In genomic region chr3:53046171-53047170, GRCh38 we compare ENCODE assay signal across 8 cellular contexts. TPM values are rescaled to one million over a fixed set of nuclear protein-coding genes. Genes with fewer than 3 reads are reported as not detected.
DNase-seq lines count a peak whose midpoint lies in the region; FAIRE-seq and TF ChIP-seq lines count a peak whose summit lies in the region.

No MANE protein-coding gene starts in this region.

- POLR2A ChIA-PET in activated CD4-positive, alpha-beta memory T cell treated with anti-CD3 and anti-CD28 coated beads, Interleukin-2, amount 10 ng/mL, durations not matched to agents 7 days and 5 days (lab: Charles Lee), result interaction anchor here (0.6 to 5.1 kb wide), 25 partner anchors 8 to 845 kb away, joined by 3 to 72 read pairs (median 4); partner anchors contain the start of genes GLT8D1, GNL3, PBRM1 and PRKCD
- POLR2A ChIA-PET in H1 (lab: Charles Lee; ENCODE audit: partially characterized antibody), result interaction anchor here (0.5 to 1.8 kb wide), 8 partner anchors 8 to 234 kb away, joined by 3 to 8 read pairs (median 4); no protein-coding TSS in a partner anchor

- H3K56ac ChIP-seq in H1 (replicated peaks; ENCODE audit: insufficient read length, low read depth, low read length), result no peak overlapping the region

- peak; percentile 17 to 49; a peak in 3 of 4 replicates for TF ChIP-seq RAD21 in H1 (IDR thresholded peaks at IDR 0.05 in 1 of 2, conservative IDR thresholded peaks at IDR 0.05 in 1 of 2; ENCODE audit: low read depth in 2 of 2, low read length in 2 of 2)

- no peak overlapping the region for H4K91ac ChIP-seq in H1 (replicated peaks; ENCODE audit: insufficient read length, low read length)

- 0 out of 2 replicates have a peak overlapping the region, but pooled peaks have one; percentile 21 for H3K18ac ChIP-seq in H1 (ENCODE audit: extremely low read depth, low read length)

- peak overlapping the region; percentile 45 for H4K8ac ChIP-seq in H1 (ENCODE audit: extremely low read depth, insufficient read depth, low read length)

- no peak overlapping the region for H2BK5ac ChIP-seq in H1 (ENCODE audit: low read depth, low read length)

- TF ChIP-seq CTCF in NB4 (IDR thresholded peaks at IDR 0.05; ENCODE audit: low read depth, low read length), result peak; percentile 13
- TF ChIP-seq CTCF in H1 (IDR thresholded peaks at IDR 0.05; ENCODE audit: control extremely low read depth in 1 of 3, insufficient read depth in 1 of 3, low read depth in 1 of 3, low read length in 3 of 3), result peak; percentile 67 to 99 (median 68)
- TF ChIP-seq CTCF in mesothelial cell of epicardium (IDR thresholded peaks at IDR 0.05; ENCODE audit: unreplicated experiment), result no peak

- H3K9ac ChIP-seq in H1 (replicated peaks in 1 of 4; ENCODE audit: extremely low read depth in 1 of 4, low read depth in 3 of 4, low read length in 3 of 4), result peak overlapping the region in 3 of 4 experiments; percentile 38 to 73 (median 63); a peak in 5 of 7 replicates

- no peak overlapping the region for H3K14ac ChIP-seq in H1 (ENCODE audit: insufficient read length)

- no peak for FAIRE-seq in H1 (lab: Jason Lieb, UNC)

- no peak overlapping the region for H4K5ac ChIP-seq in H1 (ENCODE audit: insufficient read length, low read depth, low read length)

- H3K4me1 ChIP-seq in H1 (replicated peaks in 1 of 4; ENCODE audit: control insufficient read depth in 3 of 4, insufficient read depth in 4 of 4, low read length in 3 of 4), result peaks cover 2 to 7% (median 4%) of the 10 kb centered on the region in 4 experiments; a peak in 5 of 7 replicates

- CTCF ChIA-PET in activated CD4-positive, alpha-beta memory T cell treated with anti-CD3 and anti-CD28 coated beads, Interleukin-2, amount 10 ng/mL, durations not matched to agents 7 days and 5 days (lab: Charles Lee), result interaction anchor here (0.7 to 3.8 kb wide), 11 partner anchors 11 to 153 kb away, joined by 3 to 14 read pairs (median 3); no protein-coding TSS in a partner anchor
- CTCF ChIA-PET in H1 (lab: Charles Lee; ENCODE audit: partially characterized antibody), result interaction anchor here (0.9 to 1.2 kb wide), 8 partner anchors 10 to 36 kb away, joined by 3 to 8 read pairs (median 4); no protein-coding TSS in a partner anchor

- peak overlapping the region; percentile 64 to 85 for H3K4me2 ChIP-seq in H1 (ENCODE audit: insufficient read depth in 1 of 2, low read depth in 2 of 2, low read length in 2 of 2)

- H2AFZ ChIP-seq in H1 (ENCODE audit: low read length), result peak overlapping the region; percentile 12; the same call in 1 of the 2 replicates

- no peaks in the 10 kb centered on the region for H3K9me3 ChIP-seq in H1 (ENCODE audit: insufficient read depth in 2 of 2, low read depth in 1 of 2, low read length in 1 of 2)

- H3K23ac ChIP-seq in H1 (ENCODE audit: insufficient read length), result no peak overlapping the region

- H3K9me3 Mint-ChIP-seq in activated CD4-positive, alpha-beta memory T cell treated with anti-CD3 and anti-CD28 coated beads, Interleukin-2, amount 10 ng/mL, durations not matched to agents 7 days and 5 days, result no peaks in the 10 kb centered on the region
- H3K9me3 Mint-ChIP-seq in mesothelial cell of epicardium, result no peaks in the 10 kb centered on the region

- TF ChIP-seq EP300 in H1 (IDR thresholded peaks at IDR 0.05; ENCODE audit: borderline replicate concordance in 1 of 2, low read depth in 2 of 2, low read length in 2 of 2), result no peak

- H2AK5ac ChIP-seq in H1 (ENCODE audit: low read depth, low read length), result no peak overlapping the region

- H3K27me3 ChIP-seq in H1 (replicated peaks in 1 of 4; ENCODE audit: control insufficient read depth in 3 of 4, extremely low read depth in 1 of 4, insufficient read depth in 3 of 4, low read length in 3 of 4), result peaks cover 0 to 22% (median 8%) of the 10 kb centered on the region in 4 experiments; a peak in 5 of 7 replicates

- peak overlapping the region; percentile 67 for H3K27ac Mint-ChIP-seq in activated CD4-positive, alpha-beta memory T cell treated with anti-CD3 and anti-CD28 coated beads, Interleukin-2, amount 10 ng/mL, durations not matched to agents 7 days and 5 days
- peak overlapping the region; percentile 40 for H3K27ac Mint-ChIP-seq in mesothelial cell of epicardium

- H3K4ac ChIP-seq in H1 (replicated peaks; ENCODE audit: insufficient read length, low read depth, low read length), result peak overlapping the region; percentile 25

- peak overlapping the region; percentile 69 for H3K4me3 Mint-ChIP-seq in activated CD4-positive, alpha-beta memory T cell treated with anti-CD3 and anti-CD28 coated beads, Interleukin-2, amount 10 ng/mL, durations not matched to agents 7 days and 5 days
- peak overlapping the region; percentile 64 for H3K4me3 Mint-ChIP-seq in mesothelial cell of epicardium

- no peaks in the 10 kb centered on the region for H3K36me3 ChIP-seq in H1 (ENCODE audit: control insufficient read depth in 2 of 4, insufficient read depth in 4 of 4, low read length in 3 of 4)

- no peaks in the 10 kb centered on the region for H3K79me1 ChIP-seq in H1 (ENCODE audit: low read depth, low read length)

- peaks cover 6% of the 10 kb centered on the region for H3K36me3 Mint-ChIP-seq in activated CD4-positive, alpha-beta memory T cell treated with anti-CD3 and anti-CD28 coated beads, Interleukin-2, amount 10 ng/mL, durations not matched to agents 7 days and 5 days (ENCODE audit: low read depth)
- no peaks in the 10 kb centered on the region for H3K36me3 Mint-ChIP-seq in mesothelial cell of epicardium

- H2BK15ac ChIP-seq in H1 (ENCODE audit: low read length), result no peak overlapping the region

- no peak overlapping the region for H2BK12ac ChIP-seq in H1 (ENCODE audit: low read depth, low read length)

- DNase-seq in HCEC 1CT, result peak; percentile 4
- DNase-seq in NB4 (ENCODE audit: low read depth), result peak; percentile 51
- peak; percentile 70 for DNase-seq in activated CD4-positive, alpha-beta memory T cell treated with anti-CD3 and anti-CD28 coated beads, Interleukin-2, amount 10 ng/mL, durations not matched to agents 7 days and 5 days
- peak; percentile 66 to 86 for DNase-seq in H1 (ENCODE audit: low read depth in 1 of 2, low spot score in 2 of 2)
- peak in 1 of 2 experiments; percentile 54 for DNase-seq in mesothelial cell of epicardium (ENCODE audit: low spot score in 2 of 2, unreplicated experiment in 2 of 2)
- peak; percentile 41 to 44 for DNase-seq in stimulated activated CD8-positive, alpha-beta memory T cell treated with anti-CD3 and anti-CD28 coated beads, Interleukin-2, amount 100 ng/mL, for 1 hour (ENCODE audit: low read depth in 2 of 2)
- DNase-seq in NCI-H774 (lab: John Stamatoyannopoulos, UW), result no peak

- H3K79me2 ChIP-seq in H1 (ENCODE audit: control insufficient read depth in 1 of 2, insufficient read depth in 2 of 2, low read length in 2 of 2), result peaks cover 0 to 29% of the 10 kb centered on the region in 2 experiments; a peak in 2 of 4 replicates

- no peak for TF ChIP-seq POLR2A in NB4 (IDR thresholded peaks at IDR 0.05; ENCODE audit: extremely low read depth, insufficient read length)
- TF ChIP-seq POLR2A in H1 (IDR thresholded peaks at IDR 0.05; ENCODE audit: control extremely low read depth in 1 of 2, low read depth in 2 of 2, low read length in 2 of 2), result peak in 1 of 2 experiments; percentile 63; a peak in 2 of 3 replicates

- no peak overlapping the region for H2BK120ac ChIP-seq in H1 (replicated peaks; ENCODE audit: low read depth, low read length)

- no peak overlapping the region; the same call in 1 of the 2 replicates for H3K27ac ChIP-seq in H1 (ENCODE audit: low read depth, low read length)

- H4K20me1 ChIP-seq in H1 (replicated peaks in 1 of 2; ENCODE audit: control insufficient read depth in 1 of 2, insufficient read depth in 2 of 2, low read length in 2 of 2), result no peaks in the 10 kb centered on the region

- peaks cover 9% of the 10 kb centered on the region for H3K27me3 Mint-ChIP-seq in activated CD4-positive, alpha-beta memory T cell treated with anti-CD3 and anti-CD28 coated beads, Interleukin-2, amount 10 ng/mL, durations not matched to agents 7 days and 5 days
- peaks cover 66% of the 10 kb centered on the region for H3K27me3 Mint-ChIP-seq in mesothelial cell of epicardium (ENCODE audit: low read depth)

- peaks cover 4% of the 10 kb centered on the region; the same call in 1 of the 2 replicates for H3K23me2 ChIP-seq in H1 (ENCODE audit: low read depth, low read length)

- H3K4me1 Mint-ChIP-seq in activated CD4-positive, alpha-beta memory T cell treated with anti-CD3 and anti-CD28 coated beads, Interleukin-2, amount 10 ng/mL, durations not matched to agents 7 days and 5 days, result peaks cover 35% of the 10 kb centered on the region
- H3K4me1 Mint-ChIP-seq in mesothelial cell of epicardium, result peaks cover 10% of the 10 kb centered on the region

- peak overlapping the region; percentile 89 for H3K4me3 ChIP-seq in GM08714 (ENCODE audit: low read length)
- H3K4me3 ChIP-seq in NB4 (ENCODE audit: low read depth, low read length), result no peak overlapping the region
- H3K4me3 ChIP-seq in H1 (ENCODE audit: extremely low read depth in 1 of 4, insufficient read depth in 2 of 4, low read depth in 3 of 4, low read length in 4 of 4), result peak overlapping the region; percentile 73 to 99 (median 83)

- 4% methylated on average over 53 of the region's 113 CpGs; no CpG with 5 or more reads in 1 of the 2 experiments for WGBS in H1 (ENCODE audit: extremely low coverage in 1 of 2, insufficient coverage in 1 of 2, insufficient read length in 1 of 2, insufficient replicate concordance in 2 of 2, low coverage in 1 of 2, low lambda C conversion rate in 2 of 2, missing lambda C conversion rate in 1 of 2), 2 experiments

- H2BK20ac ChIP-seq in H1 (ENCODE audit: low read length), result no peak overlapping the region

TF ChIP-seq in H1, 55 proteins besides CTCF, POLR2A, EP300 and RAD21 (continues in another document):
- TF ChIP-seq KDM5A (IDR thresholded peaks at IDR 0.05; ENCODE audit: low read length) (no peak), CBX5 (IDR thresholded peaks at IDR 0.05; ENCODE audit: low read depth, low read length) (no peak), SIN3A (conservative IDR thresholded peaks at IDR 0.05 in 1 of 2, IDR thresholded peaks at IDR 0.05 in 1 of 2; ENCODE audit: low read depth in 1 of 2, low read length in 2 of 2) (peak in 1 of 2 experiments; percentile 64; a peak in 1 of 4 replicates), POLR2AphosphoS5 (IDR thresholded peaks at IDR 0.05; ENCODE audit: low read depth, low read length) (0 out of 2 replicates have a peak, but pooled peaks have one; percentile 39)

RNA-seq across cellular contexts. Expression of gene SFMBT1, which starts 0.6 kb away (rescaled TPM):
- total RNA-seq in activated CD4-positive, alpha-beta memory T cell treated with anti-CD3 and anti-CD28 coated beads, Interleukin-2, amount 10 ng/mL, durations not matched to agents 7 days and 5 days, result 10 to 100 TPM; 28.7 to 30.0 TPM
- total RNA-seq in H1 (2021; fragmentation: NEBNext Ultra II Directional; extraction: Animal tissue kit (Norgen Biotek cat#: 25700)), result 16.8 and 18.7 TPM in 2 replicates
- 5.5 and 8.1 TPM in 2 replicates for polyA plus RNA-seq in H1 (2011; rRNA removed)
- 7.7 TPM for polyA plus RNA-seq in H1 (2011; cell fraction: cytosol; rRNA removed)
- polyA plus RNA-seq in H1 (2011; cell fraction: nucleus; rRNA removed), result 9.5 TPM
- 9.6 to 12.3 TPM (median 11.6 TPM) in 4 replicates for polyA plus RNA-seq in H1 (2012, experiment 1 of 2)
- 1.5 TPM for polyA plus RNA-seq in H1 (2012, experiment 2 of 2)
- polyA plus RNA-seq in H1 (2013, experiment 1 of 2), result 7.8 TPM
- polyA plus RNA-seq in H1 (2013, experiment 2 of 2), result 7.7 TPM
- 28.0 and 29.8 TPM in 2 replicates for polyA minus RNA-seq in H1 (2011; rRNA and poly(A)+ RNA removed)
- polyA minus RNA-seq in H1 (2011; cell fraction: cytosol; rRNA and poly(A)+ RNA removed), result 15.9 TPM
- polyA minus RNA-seq in H1 (2011; cell fraction: nucleus; rRNA and poly(A)+ RNA removed), result 24.0 TPM
- total RNA-seq in mesothelial cell of epicardium, result 4.1 to 5.4 TPM (median 4.4 TPM) in 3 replicates
